In the genomic region with DNA sequence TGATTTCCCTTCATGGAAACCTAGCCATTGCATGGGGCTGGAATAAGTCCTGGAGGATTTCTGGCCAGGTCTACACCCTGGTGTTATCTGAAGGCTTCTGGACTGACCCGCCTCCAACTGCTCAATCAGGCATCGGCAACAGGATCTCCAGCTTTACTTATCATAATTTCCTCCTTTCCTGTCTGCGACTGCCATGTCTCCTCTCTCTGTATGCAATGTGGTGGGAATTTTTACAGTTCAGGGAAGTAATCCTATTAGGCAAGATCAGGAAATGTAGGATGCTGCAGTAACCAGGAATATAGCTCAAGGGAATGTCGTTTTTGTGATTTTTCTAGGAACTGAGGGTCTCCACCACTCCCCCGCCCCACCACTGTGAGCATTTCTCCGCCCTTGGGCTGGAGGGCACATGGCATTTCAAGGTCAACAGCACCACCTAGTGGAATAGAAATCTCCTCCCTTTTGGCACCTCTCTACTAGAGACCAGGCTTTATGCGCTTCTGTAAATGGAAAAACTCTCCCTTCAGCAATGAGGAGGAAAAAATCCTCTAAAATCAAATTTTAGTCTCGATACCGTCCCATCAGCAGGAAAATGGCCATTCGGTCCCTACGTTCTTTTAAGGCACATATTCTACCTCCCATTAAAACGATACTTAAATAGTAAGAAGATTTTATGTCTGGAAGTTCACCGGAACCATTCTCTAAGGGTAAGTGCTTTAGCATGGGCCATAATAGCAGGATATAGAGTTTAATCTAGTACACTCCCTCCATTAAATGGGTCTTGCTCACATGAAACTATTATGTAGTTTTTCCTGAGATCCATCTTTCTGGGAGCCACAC, we compare ENCODE assay signal across 1 cellular context.
TF ChIP-seq lines count a peak whose summit lies in the region.

No MANE protein-coding gene starts in this region.

TF ChIP-seq in HepG2, 621 proteins besides CTCF, POLR2A, EP300 and RAD21 (continued from another document and continues in another):
- TF ChIP-seq, protein P1, sequence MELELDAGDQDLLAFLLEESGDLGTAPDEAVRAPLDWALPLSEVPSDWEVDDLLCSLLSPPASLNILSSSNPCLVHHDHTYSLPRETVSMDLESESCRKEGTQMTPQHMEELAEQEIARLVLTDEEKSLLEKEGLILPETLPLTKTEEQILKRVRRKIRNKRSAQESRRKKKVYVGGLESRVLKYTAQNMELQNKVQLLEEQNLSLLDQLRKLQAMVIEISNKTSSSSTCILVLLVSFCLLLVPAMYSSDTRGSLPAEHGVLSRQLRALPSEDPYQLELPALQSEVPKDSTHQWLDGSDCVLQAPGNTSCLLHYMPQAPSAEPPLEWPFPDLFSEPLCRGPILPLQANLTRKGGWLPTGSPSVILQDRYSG (CRISPR knock-in tag; IDR thresholded peaks at IDR 0.05) = no peak
- TF ChIP-seq ZNF572 (CRISPR knock-in tag; IDR thresholded peaks at IDR 0.05) = no peak
- TF ChIP-seq SP140L (CRISPR knock-in tag; IDR thresholded peaks at IDR 0.05; ENCODE audit: borderline replicate concordance) = no peak
- TF ChIP-seq, protein P2, sequence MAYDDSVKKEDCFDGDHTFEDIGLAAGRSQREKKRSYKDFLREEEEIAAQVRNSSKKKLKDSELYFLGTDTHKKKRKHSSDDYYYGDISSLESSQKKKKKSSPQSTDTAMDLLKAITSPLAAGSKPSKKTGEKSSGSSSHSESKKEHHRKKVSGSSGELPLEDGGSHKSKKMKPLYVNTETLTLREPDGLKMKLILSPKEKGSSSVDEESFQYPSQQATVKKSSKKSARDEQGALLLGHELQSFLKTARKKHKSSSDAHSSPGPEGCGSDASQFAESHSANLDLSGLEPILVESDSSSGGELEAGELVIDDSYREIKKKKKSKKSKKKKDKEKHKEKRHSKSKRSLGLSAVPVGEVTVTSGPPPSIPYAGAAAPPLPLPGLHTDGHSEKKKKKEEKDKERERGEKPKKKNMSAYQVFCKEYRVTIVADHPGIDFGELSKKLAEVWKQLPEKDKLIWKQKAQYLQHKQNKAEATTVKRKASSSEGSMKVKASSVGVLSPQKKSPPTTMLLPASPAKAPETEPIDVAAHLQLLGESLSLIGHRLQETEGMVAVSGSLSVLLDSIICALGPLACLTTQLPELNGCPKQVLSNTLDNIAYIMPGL (CRISPR knock-in tag; IDR thresholded peaks at IDR 0.05; ENCODE audit: borderline replicate concordance in 1 of 2, low read depth in 1 of 2) = peak; percentile 31 to 33; a peak in 1 of 4 replicates
- no peak for TF ChIP-seq MAF1 (CRISPR knock-in tag; IDR thresholded peaks at IDR 0.05; ENCODE audit: borderline replicate concordance)
- no peak for TF ChIP-seq MBD4 (IDR thresholded peaks at IDR 0.05; ENCODE audit: borderline replicate concordance, low read length)
- TF ChIP-seq, protein P3, sequence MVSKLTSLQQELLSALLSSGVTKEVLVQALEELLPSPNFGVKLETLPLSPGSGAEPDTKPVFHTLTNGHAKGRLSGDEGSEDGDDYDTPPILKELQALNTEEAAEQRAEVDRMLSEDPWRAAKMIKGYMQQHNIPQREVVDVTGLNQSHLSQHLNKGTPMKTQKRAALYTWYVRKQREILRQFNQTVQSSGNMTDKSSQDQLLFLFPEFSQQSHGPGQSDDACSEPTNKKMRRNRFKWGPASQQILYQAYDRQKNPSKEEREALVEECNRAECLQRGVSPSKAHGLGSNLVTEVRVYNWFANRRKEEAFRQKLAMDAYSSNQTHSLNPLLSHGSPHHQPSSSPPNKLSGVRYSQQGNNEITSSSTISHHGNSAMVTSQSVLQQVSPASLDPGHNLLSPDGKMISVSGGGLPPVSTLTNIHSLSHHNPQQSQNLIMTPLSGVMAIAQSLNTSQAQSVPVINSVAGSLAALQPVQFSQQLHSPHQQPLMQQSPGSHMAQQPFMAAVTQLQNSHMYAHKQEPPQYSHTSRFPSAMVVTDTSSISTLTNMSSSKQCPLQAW (CRISPR knock-in tag; IDR thresholded peaks at IDR 0.05) = peak; percentile 17; the same call in 1 of the 2 replicates
- TF ChIP-seq ZSCAN12 (CRISPR knock-in tag; IDR thresholded peaks at IDR 0.05) = no peak
- TF ChIP-seq, protein P4, sequence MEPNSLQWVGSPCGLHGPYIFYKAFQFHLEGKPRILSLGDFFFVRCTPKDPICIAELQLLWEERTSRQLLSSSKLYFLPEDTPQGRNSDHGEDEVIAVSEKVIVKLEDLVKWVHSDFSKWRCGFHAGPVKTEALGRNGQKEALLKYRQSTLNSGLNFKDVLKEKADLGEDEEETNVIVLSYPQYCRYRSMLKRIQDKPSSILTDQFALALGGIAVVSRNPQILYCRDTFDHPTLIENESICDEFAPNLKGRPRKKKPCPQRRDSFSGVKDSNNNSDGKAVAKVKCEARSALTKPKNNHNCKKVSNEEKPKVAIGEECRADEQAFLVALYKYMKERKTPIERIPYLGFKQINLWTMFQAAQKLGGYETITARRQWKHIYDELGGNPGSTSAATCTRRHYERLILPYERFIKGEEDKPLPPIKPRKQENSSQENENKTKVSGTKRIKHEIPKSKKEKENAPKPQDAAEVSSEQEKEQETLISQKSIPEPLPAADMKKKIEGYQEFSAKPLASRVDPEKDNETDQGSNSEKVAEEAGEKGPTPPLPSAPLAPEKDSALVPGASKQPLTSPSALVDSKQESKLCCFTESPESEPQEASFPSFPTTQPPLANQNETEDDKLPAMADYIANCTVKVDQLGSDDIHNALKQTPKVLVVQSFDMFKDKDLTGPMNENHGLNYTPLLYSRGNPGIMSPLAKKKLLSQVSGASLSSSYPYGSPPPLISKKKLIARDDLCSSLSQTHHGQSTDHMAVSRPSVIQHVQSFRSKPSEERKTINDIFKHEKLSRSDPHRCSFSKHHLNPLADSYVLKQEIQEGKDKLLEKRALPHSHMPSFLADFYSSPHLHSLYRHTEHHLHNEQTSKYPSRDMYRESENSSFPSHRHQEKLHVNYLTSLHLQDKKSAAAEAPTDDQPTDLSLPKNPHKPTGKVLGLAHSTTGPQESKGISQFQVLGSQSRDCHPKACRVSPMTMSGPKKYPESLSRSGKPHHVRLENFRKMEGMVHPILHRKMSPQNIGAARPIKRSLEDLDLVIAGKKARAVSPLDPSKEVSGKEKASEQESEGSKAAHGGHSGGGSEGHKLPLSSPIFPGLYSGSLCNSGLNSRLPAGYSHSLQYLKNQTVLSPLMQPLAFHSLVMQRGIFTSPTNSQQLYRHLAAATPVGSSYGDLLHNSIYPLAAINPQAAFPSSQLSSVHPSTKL (CRISPR knock-in tag; IDR thresholded peaks at IDR 0.05) = 0 out of 2 replicates have a peak, but pooled peaks have one; percentile 14
- TF ChIP-seq YEATS2 (CRISPR knock-in tag; IDR thresholded peaks at IDR 0.05; ENCODE audit: borderline replicate concordance) = 0 out of 2 replicates have a peak, but pooled peaks have one; percentile 26
- TF ChIP-seq, protein P5, sequence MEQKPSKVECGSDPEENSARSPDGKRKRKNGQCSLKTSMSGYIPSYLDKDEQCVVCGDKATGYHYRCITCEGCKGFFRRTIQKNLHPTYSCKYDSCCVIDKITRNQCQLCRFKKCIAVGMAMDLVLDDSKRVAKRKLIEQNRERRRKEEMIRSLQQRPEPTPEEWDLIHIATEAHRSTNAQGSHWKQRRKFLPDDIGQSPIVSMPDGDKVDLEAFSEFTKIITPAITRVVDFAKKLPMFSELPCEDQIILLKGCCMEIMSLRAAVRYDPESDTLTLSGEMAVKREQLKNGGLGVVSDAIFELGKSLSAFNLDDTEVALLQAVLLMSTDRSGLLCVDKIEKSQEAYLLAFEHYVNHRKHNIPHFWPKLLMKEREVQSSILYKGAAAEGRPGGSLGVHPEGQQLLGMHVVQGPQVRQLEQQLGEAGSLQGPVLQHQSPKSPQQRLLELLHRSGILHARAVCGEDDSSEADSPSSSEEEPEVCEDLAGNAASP (CRISPR knock-in tag; IDR thresholded peaks at IDR 0.05; ENCODE audit: borderline replicate concordance) = 0 out of 2 replicates have a peak, but pooled peaks have one; percentile 25
- TF ChIP-seq, protein P6, sequence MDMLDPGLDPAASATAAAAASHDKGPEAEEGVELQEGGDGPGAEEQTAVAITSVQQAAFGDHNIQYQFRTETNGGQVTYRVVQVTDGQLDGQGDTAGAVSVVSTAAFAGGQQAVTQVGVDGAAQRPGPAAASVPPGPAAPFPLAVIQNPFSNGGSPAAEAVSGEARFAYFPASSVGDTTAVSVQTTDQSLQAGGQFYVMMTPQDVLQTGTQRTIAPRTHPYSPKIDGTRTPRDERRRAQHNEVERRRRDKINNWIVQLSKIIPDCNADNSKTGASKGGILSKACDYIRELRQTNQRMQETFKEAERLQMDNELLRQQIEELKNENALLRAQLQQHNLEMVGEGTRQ (IDR thresholded peaks at IDR 0.05; ENCODE audit: low read depth, low read length) = no peak
- TF ChIP-seq, protein P6 (CRISPR knock-in tag; IDR thresholded peaks at IDR 0.05; ENCODE audit: borderline replicate concordance) = no peak
- no peak for TF ChIP-seq ZNF430 (CRISPR knock-in tag; IDR thresholded peaks at IDR 0.05)
- TF ChIP-seq, protein P7, sequence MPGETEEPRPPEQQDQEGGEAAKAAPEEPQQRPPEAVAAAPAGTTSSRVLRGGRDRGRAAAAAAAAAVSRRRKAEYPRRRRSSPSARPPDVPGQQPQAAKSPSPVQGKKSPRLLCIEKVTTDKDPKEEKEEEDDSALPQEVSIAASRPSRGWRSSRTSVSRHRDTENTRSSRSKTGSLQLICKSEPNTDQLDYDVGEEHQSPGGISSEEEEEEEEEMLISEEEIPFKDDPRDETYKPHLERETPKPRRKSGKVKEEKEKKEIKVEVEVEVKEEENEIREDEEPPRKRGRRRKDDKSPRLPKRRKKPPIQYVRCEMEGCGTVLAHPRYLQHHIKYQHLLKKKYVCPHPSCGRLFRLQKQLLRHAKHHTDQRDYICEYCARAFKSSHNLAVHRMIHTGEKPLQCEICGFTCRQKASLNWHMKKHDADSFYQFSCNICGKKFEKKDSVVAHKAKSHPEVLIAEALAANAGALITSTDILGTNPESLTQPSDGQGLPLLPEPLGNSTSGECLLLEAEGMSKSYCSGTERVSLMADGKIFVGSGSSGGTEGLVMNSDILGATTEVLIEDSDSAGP (CRISPR knock-in tag; IDR thresholded peaks at IDR 0.05; ENCODE audit: borderline replicate concordance) = no peak
- TF ChIP-seq, protein P8, sequence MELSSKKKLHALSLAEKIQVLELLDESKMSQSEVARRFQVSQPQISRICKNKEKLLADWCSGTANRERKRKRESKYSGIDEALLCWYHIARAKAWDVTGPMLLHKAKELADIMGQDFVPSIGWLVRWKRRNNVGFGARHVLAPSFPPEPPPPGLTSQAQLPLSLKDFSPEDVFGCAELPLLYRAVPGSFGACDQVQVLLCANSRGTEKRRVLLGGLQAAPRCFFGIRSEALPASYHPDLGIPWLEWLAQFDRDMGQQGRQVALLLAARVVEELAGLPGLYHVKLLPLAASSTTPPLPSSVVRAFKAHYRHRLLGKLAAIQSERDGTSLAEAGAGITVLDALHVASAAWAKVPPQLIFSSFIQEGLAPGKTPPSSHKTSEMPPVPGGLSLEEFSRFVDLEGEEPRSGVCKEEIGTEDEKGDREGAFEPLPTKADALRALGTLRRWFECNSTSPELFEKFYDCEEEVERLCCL (CRISPR knock-in tag; IDR thresholded peaks at IDR 0.05; ENCODE audit: borderline replicate concordance) = no peak
- TF ChIP-seq, protein P9, sequence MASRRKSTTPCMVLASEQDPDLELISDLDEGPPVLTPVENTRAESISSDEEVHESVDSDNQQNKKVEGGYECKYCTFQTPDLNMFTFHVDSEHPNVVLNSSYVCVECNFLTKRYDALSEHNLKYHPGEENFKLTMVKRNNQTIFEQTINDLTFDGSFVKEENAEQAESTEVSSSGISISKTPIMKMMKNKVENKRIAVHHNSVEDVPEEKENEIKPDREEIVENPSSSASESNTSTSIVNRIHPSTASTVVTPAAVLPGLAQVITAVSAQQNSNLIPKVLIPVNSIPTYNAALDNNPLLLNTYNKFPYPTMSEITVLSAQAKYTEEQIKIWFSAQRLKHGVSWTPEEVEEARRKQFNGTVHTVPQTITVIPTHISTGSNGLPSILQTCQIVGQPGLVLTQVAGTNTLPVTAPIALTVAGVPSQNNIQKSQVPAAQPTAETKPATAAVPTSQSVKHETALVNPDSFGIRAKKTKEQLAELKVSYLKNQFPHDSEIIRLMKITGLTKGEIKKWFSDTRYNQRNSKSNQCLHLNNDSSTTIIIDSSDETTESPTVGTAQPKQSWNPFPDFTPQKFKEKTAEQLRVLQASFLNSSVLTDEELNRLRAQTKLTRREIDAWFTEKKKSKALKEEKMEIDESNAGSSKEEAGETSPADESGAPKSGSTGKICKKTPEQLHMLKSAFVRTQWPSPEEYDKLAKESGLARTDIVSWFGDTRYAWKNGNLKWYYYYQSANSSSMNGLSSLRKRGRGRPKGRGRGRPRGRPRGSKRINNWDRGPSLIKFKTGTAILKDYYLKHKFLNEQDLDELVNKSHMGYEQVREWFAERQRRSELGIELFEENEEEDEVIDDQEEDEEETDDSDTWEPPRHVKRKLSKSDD (CRISPR knock-in tag; IDR thresholded peaks at IDR 0.05; ENCODE audit: low read depth) = no peak
- no peak for TF ChIP-seq ZNF205 (CRISPR knock-in tag; IDR thresholded peaks at IDR 0.05)
- TF ChIP-seq ZNF780A (CRISPR knock-in tag; IDR thresholded peaks at IDR 0.05) = no peak
- peak; percentile 29; the same call in 1 of the 2 replicates for TF ChIP-seq SP5 (CRISPR knock-in tag; IDR thresholded peaks at IDR 0.05; ENCODE audit: borderline replicate concordance, low read depth)
- TF ChIP-seq, protein P10, sequence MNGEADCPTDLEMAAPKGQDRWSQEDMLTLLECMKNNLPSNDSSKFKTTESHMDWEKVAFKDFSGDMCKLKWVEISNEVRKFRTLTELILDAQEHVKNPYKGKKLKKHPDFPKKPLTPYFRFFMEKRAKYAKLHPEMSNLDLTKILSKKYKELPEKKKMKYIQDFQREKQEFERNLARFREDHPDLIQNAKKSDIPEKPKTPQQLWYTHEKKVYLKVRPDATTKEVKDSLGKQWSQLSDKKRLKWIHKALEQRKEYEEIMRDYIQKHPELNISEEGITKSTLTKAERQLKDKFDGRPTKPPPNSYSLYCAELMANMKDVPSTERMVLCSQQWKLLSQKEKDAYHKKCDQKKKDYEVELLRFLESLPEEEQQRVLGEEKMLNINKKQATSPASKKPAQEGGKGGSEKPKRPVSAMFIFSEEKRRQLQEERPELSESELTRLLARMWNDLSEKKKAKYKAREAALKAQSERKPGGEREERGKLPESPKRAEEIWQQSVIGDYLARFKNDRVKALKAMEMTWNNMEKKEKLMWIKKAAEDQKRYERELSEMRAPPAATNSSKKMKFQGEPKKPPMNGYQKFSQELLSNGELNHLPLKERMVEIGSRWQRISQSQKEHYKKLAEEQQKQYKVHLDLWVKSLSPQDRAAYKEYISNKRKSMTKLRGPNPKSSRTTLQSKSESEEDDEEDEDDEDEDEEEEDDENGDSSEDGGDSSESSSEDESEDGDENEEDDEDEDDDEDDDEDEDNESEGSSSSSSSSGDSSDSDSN (CRISPR knock-in tag; IDR thresholded peaks at IDR 0.05) = no peak
- no peak for TF ChIP-seq SPEN (CRISPR knock-in tag; IDR thresholded peaks at IDR 0.05; ENCODE audit: low read depth)
- TF ChIP-seq, protein P11, sequence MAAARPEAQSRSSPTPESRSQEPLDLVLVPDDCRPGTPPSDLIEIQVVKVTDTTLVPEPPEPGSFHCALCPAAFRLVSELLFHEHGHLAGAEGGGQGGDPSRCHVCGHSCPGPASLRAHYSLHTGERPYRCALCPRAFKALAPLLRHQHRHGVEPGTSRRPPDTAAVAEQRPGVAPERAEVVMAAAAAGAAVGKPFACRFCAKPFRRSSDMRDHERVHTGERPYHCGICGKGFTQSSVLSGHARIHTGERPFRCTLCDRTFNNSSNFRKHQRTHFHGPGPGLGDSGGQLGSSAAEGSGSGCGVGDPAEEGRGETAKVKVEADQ (CRISPR knock-in tag; IDR thresholded peaks at IDR 0.05; ENCODE audit: borderline replicate concordance) = no peak
- no peak for TF ChIP-seq ZNF777 (CRISPR knock-in tag; IDR thresholded peaks at IDR 0.05)
- 0 out of 2 replicates have a peak, but pooled peaks have one; percentile 19 for TF ChIP-seq KAT8 (CRISPR knock-in tag; IDR thresholded peaks at IDR 0.05)
- TF ChIP-seq HIVEP1 (CRISPR knock-in tag; IDR thresholded peaks at IDR 0.05) = no peak
- no peak for TF ChIP-seq MTA3 (CRISPR knock-in tag; IDR thresholded peaks at IDR 0.05)
